18 cellular contexts compared by ENCODE assay signal in the genomic region with DNA sequence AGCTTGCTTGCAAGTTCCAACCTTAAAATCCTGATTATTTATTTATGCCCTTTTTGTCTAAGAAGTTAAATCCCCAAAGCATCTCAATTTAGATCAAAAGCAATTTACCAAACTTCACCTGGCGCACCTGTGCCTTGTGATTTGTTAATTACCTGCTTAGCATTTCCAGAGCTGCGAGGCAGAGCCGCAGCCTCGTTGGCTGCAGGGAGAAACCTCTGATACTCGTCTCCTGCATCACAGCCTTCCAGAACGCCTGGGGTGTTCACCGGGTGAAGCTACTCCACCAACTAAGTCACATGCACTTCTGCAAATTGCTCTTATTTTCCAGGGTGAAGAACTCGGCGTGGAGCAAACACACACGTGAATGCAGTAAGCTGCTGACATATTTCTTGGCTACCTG.
A peak's percentile ranks its signal among the peaks of the same experiment; 100 is the strongest.
DNase-seq lines count a peak whose midpoint lies in the region; ATAC-seq and TF ChIP-seq lines count a peak whose summit lies in the region.
"Had no signal": no experiment of that assay in that cellular context is flagged by ENCODE, and none has a peak within 500 bp of the region (broad histone marks: within the 10 kb centered on the region; RNA-seq: fewer than 3 reads in every experiment).

No MANE protein-coding gene starts in this region.

- H3K27ac Mint-ChIP-seq in GM23338: no peak overlapping the region
- H3K27ac Mint-ChIP-seq: B cell; CD4-positive, alpha-beta T cell; CD8-positive, alpha-beta T cell had no signal

- no peak overlapping the region for H3K4me3 Mint-ChIP-seq in GM23338
- H3K4me3 Mint-ChIP-seq: B cell; CD4-positive, alpha-beta T cell; CD8-positive, alpha-beta T cell had no signal

- TF ChIP-seq POLR2A in spleen (IDR thresholded peaks at IDR 0.05): no peak

- H3K4me1 ChIP-seq in GM23338 (ENCODE audit: insufficient read depth) (no peaks in the 10 kb centered on the region), spleen (no peaks in the 10 kb centered on the region)
- H3K4me1 ChIP-seq: A549; BLaER1 treated with 17β-estradiol and CSF1 and Interleukin-3, amounts not matched to agents 10 nM and 100 nM; Caco-2 had no signal

- no peak overlapping the region for H3K4me2 ChIP-seq in GM23338
- H3K4me2 ChIP-seq: A549; BLaER1 treated with 17β-estradiol and CSF1 and Interleukin-3, amounts not matched to agents 10 nM and 100 nM had no signal

- ATAC-seq in GM23338 (peak; percentile 73), GM21423 (IDR thresholded peaks at IDR 0.05; ENCODE audit: unreplicated experiment) (no peak)
- ATAC-seq: A549; CD8-positive, alpha-beta T cell had no signal

- H3K27ac ChIP-seq in GM23338 (ENCODE audit: low read depth) (no peak overlapping the region), spleen (no peak overlapping the region)
- H3K27ac ChIP-seq: 22Rv1; A549; BLaER1 treated with 17β-estradiol and CSF1 and Interleukin-3, amounts not matched to agents 10 nM and 100 nM; C4-2B had no signal

- H3K79me2 ChIP-seq in GM23338 (replicated peaks; ENCODE audit: insufficient read depth): no peaks in the 10 kb centered on the region

- H3F3A ChIP-seq in GM23338 (replicated peaks; ENCODE audit: low read depth): no peaks in the 10 kb centered on the region

- H4K20me1 ChIP-seq in GM23338 (replicated peaks; ENCODE audit: insufficient read depth): no peaks in the 10 kb centered on the region
- H4K20me1 ChIP-seq: BLaER1 treated with 17β-estradiol and CSF1 and Interleukin-3, amounts not matched to agents 10 nM and 100 nM had no signal

- H3K4me3 ChIP-seq in GM23338 (no peak overlapping the region), spleen (no peak overlapping the region)
- H3K4me3 ChIP-seq: A549; BLaER1 treated with 17β-estradiol and CSF1 and Interleukin-3, amounts not matched to agents 10 nM and 100 nM had no signal

- peaks cover 2% of the 10 kb centered on the region; the same call in 1 of the 3 replicates for H3K9me3 Mint-ChIP-seq in GM23338
- H3K9me3 Mint-ChIP-seq: CD4-positive, alpha-beta T cell; CD8-positive, alpha-beta T cell had no signal

- H3K9me3 ChIP-seq in spleen: no peaks in the 10 kb centered on the region
- H3K9me3 ChIP-seq: A549; BLaER1 treated with 17β-estradiol and CSF1 and Interleukin-3, amounts not matched to agents 10 nM and 100 nM; Caco-2 had no signal

- H3K27me3 ChIP-seq in GM23338 (ENCODE audit: insufficient read depth) (no peaks in the 10 kb centered on the region), spleen (replicated peaks in 1 of 7) (peaks cover 0 to 4% (median 0%) of the 10 kb centered on the region in 7 donors)
- H3K27me3 ChIP-seq: BLaER1 treated with 17β-estradiol and CSF1 and Interleukin-3, amounts not matched to agents 10 nM and 100 nM had no signal

- intact Hi-C loops in spleen (cut with DNase I; ENCODE audit: low total_unique reads): no loop called here

- WGBS in spleen, 5 donors: 28 to 59% (median 46%) methylated on average over 10 of the region's 10 CpGs

- peaks cover 15% of the 10 kb centered on the region for H3K4me1 Mint-ChIP-seq in GM23338
- H3K4me1 Mint-ChIP-seq: B cell had no signal

- DNase-seq in DMS79 treated with DMSO at 0.1 percent for 48 hours (lab: John Stamatoyannopoulos, UW) (peak; percentile 67), DMS79 (lab: John Stamatoyannopoulos, UW) (no peak), GM23338 (ENCODE audit: low spot score) (no peak), islet precursor cell (peak; percentile 18), spleen (peak; percentile 15), HuH-7 (ENCODE audit: low spot score) (no peak)
- DNase-seq: AML-193; Caco-2; Calu3; CD4-positive, alpha-beta T cell; GF-D8 had no signal

- TF ChIP-seq CTCF in GM23338 (conservative IDR thresholded peaks at IDR 0.05; ENCODE audit: low read depth in 2 of 2) (no peak), spleen (IDR thresholded peaks at IDR 0.05 in 8 of 11, conservative IDR thresholded peaks at IDR 0.05 in 3 of 11) (no peak)

- H3K27me3 Mint-ChIP-seq in GM23338 (ENCODE audit: insufficient read depth, low read depth, poor library complexity): no peaks in the 10 kb centered on the region

- no peaks in the 10 kb centered on the region for H3K36me3 ChIP-seq in GM23338 (ENCODE audit: insufficient read depth)
- no peaks in the 10 kb centered on the region for H3K36me3 ChIP-seq in spleen
- H3K36me3 ChIP-seq: BLaER1 treated with 17β-estradiol and CSF1 and Interleukin-3, amounts not matched to agents 10 nM and 100 nM had no signal

- H2AFZ ChIP-seq in GM23338: no peak overlapping the region

- H3K9me2 ChIP-seq in GM23338 (ENCODE audit: insufficient read depth): no peaks in the 10 kb centered on the region

- no peaks in the 10 kb centered on the region for H3K36me3 Mint-ChIP-seq in GM23338 (ENCODE audit: low read depth)
- H3K36me3 Mint-ChIP-seq: CD8-positive, alpha-beta T cell had no signal

TF ChIP-seq in GM23338, 12 proteins besides CTCF, POLR2A, EP300 and RAD21 (continues in another document):
- TF ChIP-seq JUNB (IDR thresholded peaks at IDR 0.05; ENCODE audit: unreplicated experiment) (no peak), CREB1 (CRISPR knock-in tag; IDR thresholded peaks at IDR 0.05; ENCODE audit: low read depth) (no peak), EZH2phosphoT487 (IDR thresholded peaks at IDR 0.05; ENCODE audit: unreplicated experiment) (no peak), STAT1 (IDR thresholded peaks at IDR 0.05; ENCODE audit: unreplicated experiment) (no peak), ZNF331 (CRISPR knock-in tag; IDR thresholded peaks at IDR 0.05; ENCODE audit: low read depth) (no peak), ZNF114 (CRISPR knock-in tag; IDR thresholded peaks at IDR 0.05) (no peak)
- TF ChIP-seq, protein P1, sequence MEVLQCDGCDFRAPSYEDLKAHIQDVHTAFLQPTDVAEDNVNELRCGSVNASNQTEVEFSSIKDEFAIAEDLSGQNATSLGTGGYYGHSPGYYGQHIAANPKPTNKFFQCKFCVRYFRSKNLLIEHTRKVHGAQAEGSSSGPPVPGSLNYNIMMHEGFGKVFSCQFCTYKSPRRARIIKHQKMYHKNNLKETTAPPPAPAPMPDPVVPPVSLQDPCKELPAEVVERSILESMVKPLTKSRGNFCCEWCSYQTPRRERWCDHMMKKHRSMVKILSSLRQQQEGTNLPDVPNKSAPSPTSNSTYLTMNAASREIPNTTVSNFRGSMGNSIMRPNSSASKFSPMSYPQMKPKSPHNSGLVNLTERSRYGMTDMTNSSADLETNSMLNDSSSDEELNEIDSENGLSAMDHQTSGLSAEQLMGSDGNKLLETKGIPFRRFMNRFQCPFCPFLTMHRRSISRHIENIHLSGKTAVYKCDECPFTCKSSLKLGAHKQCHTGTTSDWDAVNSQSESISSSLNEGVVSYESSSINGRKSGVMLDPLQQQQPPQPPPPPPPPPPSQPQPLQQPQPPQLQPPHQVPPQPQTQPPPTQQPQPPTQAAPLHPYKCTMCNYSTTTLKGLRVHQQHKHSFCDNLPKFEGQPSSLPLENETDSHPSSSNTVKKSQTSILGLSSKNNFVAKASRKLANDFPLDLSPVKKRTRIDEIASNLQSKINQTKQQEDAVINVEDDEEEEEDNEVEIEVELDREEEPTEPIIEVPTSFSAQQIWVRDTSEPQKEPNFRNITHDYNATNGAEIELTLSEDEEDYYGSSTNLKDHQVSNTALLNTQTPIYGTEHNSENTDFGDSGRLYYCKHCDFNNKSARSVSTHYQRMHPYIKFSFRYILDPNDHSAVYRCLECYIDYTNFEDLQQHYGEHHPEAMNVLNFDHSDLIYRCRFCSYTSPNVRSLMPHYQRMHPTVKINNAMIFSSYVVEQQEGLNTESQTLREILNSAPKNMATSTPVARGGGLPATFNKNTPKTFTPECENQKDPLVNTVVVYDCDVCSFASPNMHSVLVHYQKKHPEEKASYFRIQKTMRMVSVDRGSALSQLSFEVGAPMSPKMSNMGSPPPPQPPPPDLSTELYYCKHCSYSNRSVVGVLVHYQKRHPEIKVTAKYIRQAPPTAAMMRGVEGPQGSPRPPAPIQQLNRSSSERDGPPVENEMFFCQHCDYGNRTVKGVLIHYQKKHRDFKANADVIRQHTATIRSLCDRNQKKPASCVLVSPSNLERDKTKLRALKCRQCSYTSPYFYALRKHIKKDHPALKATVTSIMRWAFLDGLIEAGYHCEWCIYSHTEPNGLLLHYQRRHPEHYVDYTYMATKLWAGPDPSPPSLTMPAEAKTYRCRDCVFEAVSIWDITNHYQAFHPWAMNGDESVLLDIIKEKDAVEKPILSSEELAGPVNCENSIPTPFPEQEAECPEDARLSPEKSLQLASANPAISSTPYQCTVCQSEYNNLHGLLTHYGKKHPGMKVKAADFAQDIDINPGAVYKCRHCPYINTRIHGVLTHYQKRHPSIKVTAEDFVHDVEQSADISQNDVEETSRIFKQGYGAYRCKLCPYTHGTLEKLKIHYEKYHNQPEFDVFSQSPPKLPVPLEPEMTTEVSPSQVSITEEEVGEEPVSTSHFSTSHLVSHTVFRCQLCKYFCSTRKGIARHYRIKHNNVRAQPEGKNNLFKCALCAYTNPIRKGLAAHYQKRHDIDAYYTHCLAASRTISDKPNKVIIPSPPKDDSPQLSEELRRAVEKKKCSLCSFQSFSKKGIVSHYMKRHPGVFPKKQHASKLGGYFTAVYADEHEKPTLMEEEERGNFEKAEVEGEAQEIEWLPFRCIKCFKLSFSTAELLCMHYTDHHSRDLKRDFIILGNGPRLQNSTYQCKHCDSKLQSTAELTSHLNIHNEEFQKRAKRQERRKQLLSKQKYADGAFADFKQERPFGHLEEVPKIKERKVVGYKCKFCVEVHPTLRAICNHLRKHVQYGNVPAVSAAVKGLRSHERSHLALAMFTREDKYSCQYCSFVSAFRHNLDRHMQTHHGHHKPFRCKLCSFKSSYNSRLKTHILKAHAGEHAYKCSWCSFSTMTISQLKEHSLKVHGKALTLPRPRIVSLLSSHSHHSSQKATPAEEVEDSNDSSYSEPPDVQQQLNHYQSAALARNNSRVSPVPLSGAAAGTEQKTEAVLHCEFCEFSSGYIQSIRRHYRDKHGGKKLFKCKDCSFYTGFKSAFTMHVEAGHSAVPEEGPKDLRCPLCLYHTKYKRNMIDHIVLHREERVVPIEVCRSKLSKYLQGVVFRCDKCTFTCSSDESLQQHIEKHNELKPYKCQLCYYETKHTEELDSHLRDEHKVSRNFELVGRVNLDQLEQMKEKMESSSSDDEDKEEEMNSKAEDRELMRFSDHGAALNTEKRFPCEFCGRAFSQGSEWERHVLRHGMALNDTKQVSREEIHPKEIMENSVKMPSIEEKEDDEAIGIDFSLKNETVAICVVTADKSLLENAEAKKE (CRISPR knock-in tag; IDR thresholded peaks at IDR 0.05): no peak
- TF ChIP-seq, protein P2, sequence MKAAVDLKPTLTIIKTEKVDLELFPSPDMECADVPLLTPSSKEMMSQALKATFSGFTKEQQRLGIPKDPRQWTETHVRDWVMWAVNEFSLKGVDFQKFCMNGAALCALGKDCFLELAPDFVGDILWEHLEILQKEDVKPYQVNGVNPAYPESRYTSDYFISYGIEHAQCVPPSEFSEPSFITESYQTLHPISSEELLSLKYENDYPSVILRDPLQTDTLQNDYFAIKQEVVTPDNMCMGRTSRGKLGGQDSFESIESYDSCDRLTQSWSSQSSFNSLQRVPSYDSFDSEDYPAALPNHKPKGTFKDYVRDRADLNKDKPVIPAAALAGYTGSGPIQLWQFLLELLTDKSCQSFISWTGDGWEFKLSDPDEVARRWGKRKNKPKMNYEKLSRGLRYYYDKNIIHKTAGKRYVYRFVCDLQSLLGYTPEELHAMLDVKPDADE (IDR thresholded peaks at IDR 0.05): no peak

Comparison
In these comparisons a context has a peak if more than half of its experiments do, and no peak if none do; other contexts are left out.
1. DNase-seq: peak in DMS79 treated with DMSO at 0.1 percent for 48 hours (single experiment), islet precursor cell (single experiment) and spleen (single experiment); none in DMS79 (single experiment), GM23338 (single experiment) and HuH-7 (single experiment).